Comparison of ENCODE assay signal across 8 cellular contexts in genomic region chr1:244461254-244462071, GRCh38. TPM values are rescaled to one million over a fixed set of nuclear protein-coding genes. Genes with fewer than 3 reads are reported as not detected.
DNase-seq lines count a peak whose midpoint lies in the region; ATAC-seq and TF ChIP-seq lines count a peak whose summit lies in the region.

Gene CATSPERE, plus strand, starts transcription at chr1:244461273. Its CDS starts 157 bp downstream, at chr1:244461430.

- H3K27ac Mint-ChIP-seq in WTC11, result peak within 1 kb of the TSS; percentile 98
- peak within 1 kb of the TSS; percentile 58 to 95 (median 88) for H3K27ac Mint-ChIP-seq in immature natural killer cell

- H3K4me3 Mint-ChIP-seq in WTC11, result peak within 1 kb of the TSS; percentile 74
- peak within 1 kb of the TSS; percentile 81 to 88 (median 85) for H3K4me3 Mint-ChIP-seq in immature natural killer cell

- no peaks in the 10 kb centered on the region for H3K27me3 Mint-ChIP-seq in WTC11 (ENCODE audit: low read depth)
- H3K27me3 Mint-ChIP-seq in immature natural killer cell (ENCODE audit: low read depth in 3 of 3), result peaks cover 2 to 4% (median 2%) of the 10 kb centered on the region in 3 donors

- ATAC-seq in WTC11, result peak; percentile 98

- DNase-seq in GM12865 (ENCODE audit: low read depth) (peak; percentile 93), HFF-Myc (ENCODE audit: extremely low read depth, low read depth) (no peak), NCI-H1417 treated with DMSO at 0.1 percent for 48 hours (lab: John Stamatoyannopoulos, UW) (peak; percentile 18), WTC11 (ENCODE audit: low spot score) (peak; percentile 89), caudate nucleus (lab: John Stamatoyannopoulos, UW) (peak in 57 of 61 donors; percentile 28 to 86 (median 69)), immature natural killer cell (peak; percentile 75 to 76 (median 76)), GDM1 (lab: John Stamatoyannopoulos, UW) (no peak)

- H3K4me1 Mint-ChIP-seq in WTC11, result peaks cover 13% of the 10 kb centered on the region
- H3K4me1 Mint-ChIP-seq in immature natural killer cell, result peaks cover 14 to 16% of the 10 kb centered on the region in 2 donors

- peaks cover 26% of the 10 kb centered on the region for H3K9me3 Mint-ChIP-seq in WTC11
- no peaks in the 10 kb centered on the region for H3K9me3 Mint-ChIP-seq in immature natural killer cell

- POLR2A ChIA-PET in WTC11 (lab: Charles Lee), result interaction anchor here (0.6 to 1.3 kb wide), 3 partner anchors 10 to 138 kb away, joined by 3 to 6 read pairs (median 4); partner anchors contain the start of gene ADSS2

- TF ChIP-seq CTCF in GM12865 (IDR thresholded peaks at IDR 0.05; ENCODE audit: insufficient read depth, low read depth, low read length, missing control alignments) (no peak), HFF-Myc (IDR thresholded peaks at IDR 0.05; ENCODE audit: low read depth, low read length, missing control alignments) (no peak), WTC11 (IDR thresholded peaks at IDR 0.05) (no peak)

- peaks cover 26% of the 10 kb centered on the region for H3K36me3 Mint-ChIP-seq in WTC11
- H3K36me3 Mint-ChIP-seq in immature natural killer cell, result peaks cover 0 to 3% (median 0%) of the 10 kb centered on the region in 3 donors

- peak within 1 kb of the TSS; percentile 76 for H3K4me3 ChIP-seq in GM12865 (ENCODE audit: low read depth, low read length)
- peak within 1 kb of the TSS; percentile 40 for H3K4me3 ChIP-seq in HFF-Myc (replicated peaks; ENCODE audit: low read depth, low read length)
- H3K4me3 ChIP-seq in skin epidermis, result peak within 1 kb of the TSS; percentile 34 to 76 (median 56)

- CTCF ChIA-PET in WTC11 (lab: Charles Lee), result interaction anchor here (0.5 to 1.2 kb wide), 2 partner anchors 87 to 183 kb away, joined by 3 read pairs; no protein-coding TSS in a partner anchor

- H3K27ac ChIP-seq in caudate nucleus (ENCODE audit: low read depth, low read length), result peak within 1 kb of the TSS; percentile 71
- peak within 1 kb of the TSS; percentile 10 to 95 (median 89) for H3K27ac ChIP-seq in skin epidermis

TF ChIP-seq in WTC11, 78 proteins besides CTCF, POLR2A, EP300 and RAD21 (continues in another document):
- TF ChIP-seq ATF6 (CRISPR knock-in tag; IDR thresholded peaks at IDR 0.05) (no peak), ELF4 (CRISPR knock-in tag; IDR thresholded peaks at IDR 0.05; ENCODE audit: low read depth) (no peak), ZNF416 (CRISPR knock-in tag; IDR thresholded peaks at IDR 0.05) (0 out of 2 replicates have a peak, but pooled peaks have one; percentile 53), CBFB (CRISPR knock-in tag; IDR thresholded peaks at IDR 0.05; ENCODE audit: low read depth) (peak; percentile 84; the same call in 1 of the 2 replicates), NR3C1 (CRISPR knock-in tag; conservative IDR thresholded peaks at IDR 0.05; ENCODE audit: low read depth) (peak; percentile 75; the same call in 1 of the 2 replicates), USF2 (CRISPR knock-in tag; IDR thresholded peaks at IDR 0.05) (no peak; the same call in 1 of the 2 replicates), ERG (CRISPR knock-in tag; IDR thresholded peaks at IDR 0.05) (0 out of 2 replicates have a peak, but pooled peaks have one; percentile 7), RELA (CRISPR knock-in tag; IDR thresholded peaks at IDR 0.05; ENCODE audit: borderline replicate concordance) (no peak), TEAD4 (CRISPR knock-in tag; IDR thresholded peaks at IDR 0.05) (peak; percentile 30; the same call in 1 of the 2 replicates), SP1 (CRISPR knock-in tag; conservative IDR thresholded peaks at IDR 0.05) (peak; percentile 94), FOXK1 (CRISPR knock-in tag; IDR thresholded peaks at IDR 0.05) (peak; percentile 80), NFE2L1 (CRISPR knock-in tag; IDR thresholded peaks at IDR 0.05) (0 out of 2 replicates have a peak, but pooled peaks have one; percentile 49), AFF4 (CRISPR knock-in tag; IDR thresholded peaks at IDR 0.05; ENCODE audit: borderline replicate concordance) (peak; percentile 96), ESRRA (CRISPR knock-in tag; IDR thresholded peaks at IDR 0.05; ENCODE audit: borderline replicate concordance) (no peak), TP53 (CRISPR knock-in tag; IDR thresholded peaks at IDR 0.05) (peak; percentile 33; the same call in 1 of the 2 replicates), MAX (CRISPR knock-in tag; IDR thresholded peaks at IDR 0.05) (peak; percentile 71), CDX4 (CRISPR knock-in tag; IDR thresholded peaks at IDR 0.05; ENCODE audit: borderline replicate concordance) (no peak), KAT7 (CRISPR knock-in tag; IDR thresholded peaks at IDR 0.05; ENCODE audit: borderline replicate concordance) (no peak), RORB (CRISPR knock-in tag; IDR thresholded peaks at IDR 0.05) (no peak)

RNA-seq across cellular contexts. Expression of gene CATSPERE, which starts in this region (rescaled TPM):
- 0.30 to 0.66 TPM (median 0.46 TPM) in 3 replicates for total RNA-seq in WTC11 (2021)
- under 1 TPM in 2 of 3 donors, not detected in 1; 0.11 to 0.31 TPM for polyA plus RNA-seq in immature natural killer cell

Comparison
In these comparisons a context has a peak if more than half of its experiments do, and no peak if none do; other contexts are left out.
1. Peak in DNase-seq and ATAC-seq in WTC11; RNA of the gene not detected or under 1 TPM.
2. Peak in DNase-seq in immature natural killer cell; RNA of the gene not detected or under 1 TPM.
3. DNase-seq: peak in GM12865 (single experiment), NCI-H1417 treated with DMSO at 0.1 percent for 48 hours (single experiment) and caudate nucleus (57 of 61); none in HFF-Myc (single experiment) and GDM1 (single experiment).
4. Peak in every context shown above with its lines, with median percentiles within 50 percentile points of each other: H3K4me3 ChIP-seq.